8 cellular contexts compared by ENCODE assay signal in genomic region chr12:54279632-54280400, GRCh38. TPM values are rescaled to one million over a fixed set of nuclear protein-coding genes. Genes with fewer than 3 reads are reported as not detected.
DNase-seq lines count a peak whose midpoint lies in the region; ATAC-seq, FAIRE-seq and TF ChIP-seq lines count a peak whose summit lies in the region.

Gene CBX5, minus strand, starts transcription at chr12:54280122. Its CDS starts 22,472 bp downstream, at chr12:54257650.

- no peak within 1 kb of the TSS for H3K27ac Mint-ChIP-seq in activated T-helper 2 cell treated with anti-CD3 and anti-CD28 coated beads, Interferon-gamma antibody, Interleukin-2, Interleukin-4, amounts not matched to agents 10 μg/mL and 5 μg/mL and 100 μg/mL, durations not matched to agents 14 hours and 24 hours and 36 hours
- no peak within 1 kb of the TSS for H3K27ac Mint-ChIP-seq in natural killer cell treated with Interleukin-12 subunit alpha and Interleukin-12 subunit beta and Interleukin-15 and Interleukin-18, amount 100 ng/mL, for 72 hours

- no peak within 1 kb of the TSS for H3K4me3 Mint-ChIP-seq in activated T-helper 2 cell treated with anti-CD3 and anti-CD28 coated beads, Interferon-gamma antibody, Interleukin-2, Interleukin-4, amounts not matched to agents 10 μg/mL and 5 μg/mL and 100 μg/mL, durations not matched to agents 14 hours and 24 hours and 36 hours (ENCODE audit: low read depth)
- no peak within 1 kb of the TSS for H3K4me3 Mint-ChIP-seq in natural killer cell treated with Interleukin-12 subunit alpha and Interleukin-12 subunit beta and Interleukin-15 and Interleukin-18, amount 100 ng/mL, for 72 hours

- peaks cover 16% of the 10 kb centered on the region for H3K36me3 Mint-ChIP-seq in activated T-helper 2 cell treated with anti-CD3 and anti-CD28 coated beads, Interferon-gamma antibody, Interleukin-2, Interleukin-4, amounts not matched to agents 10 μg/mL and 5 μg/mL and 100 μg/mL, durations not matched to agents 14 hours and 24 hours and 36 hours (ENCODE audit: low read depth)
- peaks cover 15% of the 10 kb centered on the region for H3K36me3 Mint-ChIP-seq in natural killer cell treated with Interleukin-12 subunit alpha and Interleukin-12 subunit beta and Interleukin-15 and Interleukin-18, amount 100 ng/mL, for 72 hours

- TF ChIP-seq CTCF in RWPE1 (conservative IDR thresholded peaks at IDR 0.05; ENCODE audit: low read depth) (no peak), fibroblast of the aortic adventitia (IDR thresholded peaks at IDR 0.05; ENCODE audit: insufficient read depth, low read length) (no peak)

- DNase-seq in ELF-1 (ENCODE audit: low read depth, low spot score) (peak; percentile 99), H54 (ENCODE audit: insufficient read length, low spot score) (peak; percentile 90), LoVo (ENCODE audit: low spot score) (peak; percentile 100), RWPE1 (ENCODE audit: low spot score) (peak; percentile 100), fibroblast of the aortic adventitia (ENCODE audit: low read depth) (peak; percentile 100)
- DNase-seq in activated T-helper 2 cell treated with anti-CD3 and anti-CD28 coated beads, Interferon-gamma antibody, Interleukin-2, Interleukin-4, amounts not matched to agents 10 μg/mL and 5 μg/mL and 100 μg/mL, durations not matched to agents 14 hours and 24 hours and 36 hours (ENCODE audit: low spot score) = peak; percentile 100
- peak; percentile 99 for DNase-seq in natural killer cell treated with Interleukin-12 subunit alpha and Interleukin-12 subunit beta and Interleukin-15 and Interleukin-18, amount 100 ng/mL, for 72 hours (ENCODE audit: low spot score)
- peak; percentile 100 for DNase-seq in stimulated activated naive CD8-positive, alpha-beta T cell treated with anti-CD3 and anti-CD28 coated beads, Interleukin-15, Interleukin-2, amounts not matched to agents 100 U/mL and 50 U/mL, for 24 hours

- intact Hi-C loops in activated T-helper 2 cell treated with anti-CD3 and anti-CD28 coated beads, Interferon-gamma antibody, Interleukin-2, Interleukin-4, amounts not matched to agents 10 μg/mL and 5 μg/mL and 100 μg/mL, durations not matched to agents 14 hours and 24 hours and 36 hours (cut with micrococcal nuclease) = loop anchor here (1.0 to 5.0 kb wide), 5 partner anchors 15 to 217 kb away; partner anchors contain the start of gene NCKAP1L

- H3K9me3 Mint-ChIP-seq in activated T-helper 2 cell treated with anti-CD3 and anti-CD28 coated beads, Interferon-gamma antibody, Interleukin-2, Interleukin-4, amounts not matched to agents 10 μg/mL and 5 μg/mL and 100 μg/mL, durations not matched to agents 14 hours and 24 hours and 36 hours = no peaks in the 10 kb centered on the region
- no peaks in the 10 kb centered on the region for H3K9me3 Mint-ChIP-seq in natural killer cell treated with Interleukin-12 subunit alpha and Interleukin-12 subunit beta and Interleukin-15 and Interleukin-18, amount 100 ng/mL, for 72 hours

- POLR2A ChIA-PET in RWPE1 (lab: Yijun Ruan, JAX; ENCODE audit: low non-redundant PET) = interaction anchor here (0.6 to 1.8 kb wide), 7 partner anchors 10 to 223 kb away, joined by 3 to 6 read pairs (median 3); partner anchors contain the start of gene COPZ1

- H3K4me1 Mint-ChIP-seq in activated T-helper 2 cell treated with anti-CD3 and anti-CD28 coated beads, Interferon-gamma antibody, Interleukin-2, Interleukin-4, amounts not matched to agents 10 μg/mL and 5 μg/mL and 100 μg/mL, durations not matched to agents 14 hours and 24 hours and 36 hours (ENCODE audit: low read depth) = peaks cover 47% of the 10 kb centered on the region
- peaks cover 22 to 25% of the 10 kb centered on the region in 2 donors for H3K4me1 Mint-ChIP-seq in natural killer cell treated with Interleukin-12 subunit alpha and Interleukin-12 subunit beta and Interleukin-15 and Interleukin-18, amount 100 ng/mL, for 72 hours (ENCODE audit: low read depth in 2 of 2)

- no peaks in the 10 kb centered on the region for H3K27me3 Mint-ChIP-seq in activated T-helper 2 cell treated with anti-CD3 and anti-CD28 coated beads, Interferon-gamma antibody, Interleukin-2, Interleukin-4, amounts not matched to agents 10 μg/mL and 5 μg/mL and 100 μg/mL, durations not matched to agents 14 hours and 24 hours and 36 hours (ENCODE audit: low read depth)
- H3K27me3 Mint-ChIP-seq in natural killer cell treated with Interleukin-12 subunit alpha and Interleukin-12 subunit beta and Interleukin-15 and Interleukin-18, amount 100 ng/mL, for 72 hours = no peaks in the 10 kb centered on the region

- peak; percentile 83 for TF ChIP-seq POLR2A in H54 (IDR thresholded peaks at IDR 0.05; ENCODE audit: low read depth, low read length)

- H3K4me3 ChIP-seq in fibroblast of the aortic adventitia (ENCODE audit: low read depth, low read length) = peak within 1 kb of the TSS; percentile 94

- ATAC-seq in natural killer cell treated with Interleukin-12 subunit alpha and Interleukin-12 subunit beta and Interleukin-15 and Interleukin-18, amount 100 ng/mL, for 72 hours = peak; percentile 86 to 88
- ATAC-seq in stimulated activated naive CD8-positive, alpha-beta T cell treated with anti-CD3 and anti-CD28 coated beads, Interleukin-15, Interleukin-2, amounts not matched to agents 100 U/mL and 50 U/mL, for 24 hours = peak; percentile 82

- CTCF ChIA-PET in RWPE1 (lab: Yijun Ruan, JAX) = no interaction called here

- peak; percentile 70 for FAIRE-seq in H54 (lab: Jason Lieb, UNC)

- H3K27ac ChIP-seq in RWPE1 = peak within 1 kb of the TSS; percentile 97

RNA-seq across cellular contexts. Expression of gene CBX5, which starts in this region (rescaled TPM):
- total RNA-seq in activated T-helper 2 cell treated with anti-CD3 and anti-CD28 coated beads, Interferon-gamma antibody, Interleukin-2, Interleukin-4, amounts not matched to agents 10 μg/mL and 5 μg/mL and 100 μg/mL, durations not matched to agents 14 hours and 24 hours and 36 hours = 98.1 and 100 TPM in 2 replicates
- 38.3 and 114 TPM in 2 replicates for total RNA-seq in fibroblast of the aortic adventitia (ENCODE audit: low replicate concordance)
- 10 to 100 TPM; 65.6 to 73.6 TPM for total RNA-seq in natural killer cell treated with Interleukin-12 subunit alpha and Interleukin-12 subunit beta and Interleukin-15 and Interleukin-18, amount 100 ng/mL, for 72 hours

Comparison
In these comparisons a context has a peak if more than half of its experiments do, and no peak if none do; other contexts are left out.
1. Peak in every context shown above with its lines: DNase-seq, ATAC-seq, H3K4me3 ChIP-seq and H3K27ac ChIP-seq.